ENCODE assay signal across 32 cellular contexts in the genomic region with DNA sequence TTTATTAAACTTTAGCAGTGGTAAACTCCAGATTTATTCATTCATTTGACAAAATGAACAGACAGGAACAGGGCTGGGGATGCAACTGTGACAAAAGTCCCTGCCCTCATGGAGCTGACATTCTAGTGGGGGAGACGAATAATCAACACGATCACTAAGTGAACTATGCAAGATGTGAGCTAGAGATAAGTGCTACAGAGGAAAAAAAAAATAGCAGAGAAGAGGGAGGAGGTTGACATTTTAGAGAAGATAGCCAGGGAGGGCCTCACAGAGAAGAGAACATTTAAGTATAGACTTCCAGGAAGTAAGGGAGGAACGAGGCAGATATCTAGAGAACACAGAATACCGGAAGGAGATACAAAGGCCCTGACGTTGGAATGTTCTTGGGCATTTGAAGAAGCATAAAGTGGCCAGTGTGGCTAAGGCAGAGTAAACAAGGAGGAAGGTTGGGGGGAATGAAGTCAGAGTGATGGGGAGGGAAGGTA. TPM values are rescaled to one million over a fixed set of nuclear protein-coding genes. Genes with fewer than 3 reads are reported as not detected.
"Had no signal": no experiment of that assay in that cellular context is flagged by ENCODE, and none has a peak within 500 bp of the region (broad histone marks: within the 10 kb centered on the region; RNA-seq: fewer than 3 reads in every experiment).

No MANE protein-coding gene starts in this region.

- H3K4me3 ChIP-seq: ascending aorta, cardiac muscle cell, colonic mucosa, dorsolateral prefrontal cortex, ovary, prostate gland, sigmoid colon, thoracic aorta, uterus had no signal

- H3K4me3 Mint-ChIP-seq: activated B cell treated with CpG ODN at 0.5 μM for 24 hours; activated CD4-positive, alpha-beta T cell treated with anti-CD3 and anti-CD28 coated beads for 36 hours; activated CD8-positive, alpha-beta memory T cell treated with anti-CD3 and anti-CD28 coated beads, Interleukin-2, amount 10 ng/mL, durations not matched to agents 7 days and 5 days; activated CD8-positive, alpha-beta T cell treated with anti-CD3 and anti-CD28 coated beads, Interleukin-2, amount 10 ng/mL, durations not matched to agents 7 days and 5 days; activated naive CD4-positive, alpha-beta T cell treated with anti-CD3 and anti-CD28 coated beads for 36 hours; activated naive CD8-positive, alpha-beta T cell treated with anti-CD3 and anti-CD28 coated beads, Interleukin-2, amount 10 ng/mL, durations not matched to agents 7 days and 5 days; brain; stimulated activated effector memory CD8-positive, alpha-beta T cell treated with anti-CD3 and anti-CD28 coated beads, Interleukin-12 subunit alpha, Interleukin-12 subunit beta, amount 100 ng/mL, for 72 hours; stimulated activated naive CD8-positive, alpha-beta T cell treated with anti-CD3 and anti-CD28 coated beads, Interleukin-15, Interleukin-2, amounts not matched to agents 100 ng/mL and 50 ng/mL, for 24 hours had no signal

- H3K36me3 Mint-ChIP-seq: brain had no signal

- H3K27ac Mint-ChIP-seq: activated B cell treated with CpG ODN at 0.5 μM for 24 hours; activated CD4-positive, alpha-beta T cell treated with anti-CD3 and anti-CD28 coated beads for 36 hours; activated CD8-positive, alpha-beta memory T cell treated with anti-CD3 and anti-CD28 coated beads, Interleukin-2, amount 10 ng/mL, durations not matched to agents 7 days and 5 days; activated CD8-positive, alpha-beta T cell treated with anti-CD3 and anti-CD28 coated beads, Interleukin-2, amount 10 ng/mL, durations not matched to agents 7 days and 5 days; activated naive CD4-positive, alpha-beta T cell treated with anti-CD3 and anti-CD28 coated beads for 36 hours; activated naive CD8-positive, alpha-beta T cell treated with anti-CD3 and anti-CD28 coated beads, Interleukin-2, amount 10 ng/mL, durations not matched to agents 7 days and 5 days; brain; stimulated activated effector memory CD8-positive, alpha-beta T cell treated with anti-CD3 and anti-CD28 coated beads, Interleukin-12 subunit alpha, Interleukin-12 subunit beta, amount 100 ng/mL, for 72 hours; stimulated activated naive CD8-positive, alpha-beta T cell treated with anti-CD3 and anti-CD28 coated beads, Interleukin-15, Interleukin-2, amounts not matched to agents 100 ng/mL and 50 ng/mL, for 24 hours had no signal

- H3K27me3 ChIP-seq: ascending aorta, colonic mucosa, dorsolateral prefrontal cortex, ovary, sigmoid colon, uterus had no signal

- H3K4me1 Mint-ChIP-seq: activated B cell treated with CpG ODN at 0.5 μM for 24 hours; activated CD8-positive, alpha-beta memory T cell treated with anti-CD3 and anti-CD28 coated beads, Interleukin-2, amount 10 ng/mL, durations not matched to agents 7 days and 5 days; activated naive CD8-positive, alpha-beta T cell treated with anti-CD3 and anti-CD28 coated beads, Interleukin-2, amount 10 ng/mL, durations not matched to agents 7 days and 5 days; brain; stimulated activated effector memory CD8-positive, alpha-beta T cell treated with anti-CD3 and anti-CD28 coated beads, Interleukin-12 subunit alpha, Interleukin-12 subunit beta, amount 100 ng/mL, for 72 hours had no signal

- H3K27me3 Mint-ChIP-seq: activated B cell treated with CpG ODN at 0.5 μM for 24 hours; activated CD4-positive, alpha-beta T cell treated with anti-CD3 and anti-CD28 coated beads for 36 hours; activated CD8-positive, alpha-beta memory T cell treated with anti-CD3 and anti-CD28 coated beads, Interleukin-2, amount 10 ng/mL, durations not matched to agents 7 days and 5 days; brain; stimulated activated naive CD8-positive, alpha-beta T cell treated with anti-CD3 and anti-CD28 coated beads, Interleukin-15, Interleukin-2, amounts not matched to agents 100 ng/mL and 50 ng/mL, for 24 hours had no signal

- H3K9me3 Mint-ChIP-seq: activated B cell treated with CpG ODN at 0.5 μM for 24 hours; activated naive CD4-positive, alpha-beta T cell treated with anti-CD3 and anti-CD28 coated beads for 36 hours; activated naive CD8-positive, alpha-beta T cell treated with anti-CD3 and anti-CD28 coated beads, Interleukin-2, amount 10 ng/mL, durations not matched to agents 7 days and 5 days; brain; stimulated activated effector memory CD8-positive, alpha-beta T cell treated with anti-CD3 and anti-CD28 coated beads, Interleukin-12 subunit alpha, Interleukin-12 subunit beta, amount 100 ng/mL, for 72 hours; stimulated activated naive CD8-positive, alpha-beta T cell treated with anti-CD3 and anti-CD28 coated beads, Interleukin-15, Interleukin-2, amounts not matched to agents 100 ng/mL and 50 ng/mL, for 24 hours had no signal

- ATAC-seq: activated CD4-positive, alpha-beta T cell treated with anti-CD3 and anti-CD28 coated beads for 36 hours; activated CD8-positive, alpha-beta memory T cell treated with anti-CD3 and anti-CD28 coated beads, Interleukin-2, amount 10 ng/mL, durations not matched to agents 7 days and 5 days; activated CD8-positive, alpha-beta T cell treated with anti-CD3 and anti-CD28 coated beads, Interleukin-2, amount 10 ng/mL, durations not matched to agents 7 days and 5 days; stimulated activated effector memory CD8-positive, alpha-beta T cell treated with anti-CD3 and anti-CD28 coated beads, Interleukin-12 subunit alpha, Interleukin-12 subunit beta, amount 100 ng/mL, for 72 hours had no signal

- H3K9me3 ChIP-seq: ascending aorta, colonic mucosa, ovary, prostate gland, sigmoid colon, thoracic aorta, uterus had no signal

- FAIRE-seq: keratinocyte, small intestine, TTC549 had no signal

- H3K36me3 ChIP-seq: cardiac muscle cell, colonic mucosa, ovary, prostate gland, thoracic aorta, uterus had no signal

- H3K27ac ChIP-seq: ascending aorta, cardiac muscle cell, colonic mucosa, dorsolateral prefrontal cortex, ovary, prostate gland, sigmoid colon, thoracic aorta, uterus had no signal

- DNase-seq: activated B cell treated with CpG ODN at 0.5 μM for 24 hours; activated CD4-positive, alpha-beta T cell treated with anti-CD3 and anti-CD28 coated beads for 36 hours; activated CD8-positive, alpha-beta memory T cell treated with anti-CD3 and anti-CD28 coated beads, Interleukin-2, amount 10 ng/mL, durations not matched to agents 7 days and 5 days; activated CD8-positive, alpha-beta T cell treated with anti-CD3 and anti-CD28 coated beads, Interleukin-2, amount 10 ng/mL, durations not matched to agents 7 days and 5 days; activated effector memory CD4-positive, alpha-beta T cell treated with Interleukin-2 at 50 U/mL for 16 hours; activated naive CD4-positive, alpha-beta T cell treated with anti-CD3 and anti-CD28 coated beads for 36 hours; activated naive CD8-positive, alpha-beta T cell treated with anti-CD3 and anti-CD28 coated beads, Interleukin-2, amount 10 ng/mL, durations not matched to agents 7 days and 5 days; activated T-cell treated with anti-CD3 and anti-CD28 coated beads, Interleukin-2, amount 50 U/mL, for 48 hours; cerebellar nuclear complex; colonic mucosa; dorsolateral prefrontal cortex; effector memory CD4-positive, alpha-beta T cell; foreskin fibroblast; head of caudate nucleus; hippocampal formation; left cardiac atrium; mammary epithelial cell; ovary; retina; sigmoid colon; small intestine; stimulated activated CD4-positive, alpha-beta T cell treated with anti-CD3 and anti-CD28 coated beads, Interleukin-4, amount 100 ng/mL, for 24 hours; uterus had no signal

- H3K4me1 ChIP-seq: ascending aorta, colonic mucosa, prostate gland, sigmoid colon, uterus had no signal

RNA-seq across cellular contexts. Expression of a gene that starts 57.4 kb away (rescaled TPM):
- total RNA-seq: ascending aorta had no signal
